In genomic region chr3:129576514-129577345, GRCh38 we compare ENCODE assay signal across 8 cellular contexts. TPM values are rescaled to one million over a fixed set of nuclear protein-coding genes. Genes with fewer than 3 reads are reported as not detected.
A peak's percentile ranks its signal among the peaks of the same experiment; 100 is the strongest.
DNase-seq lines count a peak whose midpoint lies in the region; ATAC-seq and TF ChIP-seq lines count a peak whose summit lies in the region.

No MANE protein-coding gene starts in this region.

- H3K27me3 ChIP-seq in HL-60 (ENCODE audit: insufficient read depth, poor library complexity, severe bottlenecking) (no peaks in the 10 kb centered on the region), body of pancreas (no peaks in the 10 kb centered on the region)

- peaks cover 3% of the 10 kb centered on the region for H3K4me1 Mint-ChIP-seq in progenitor cell of endocrine pancreas (ENCODE audit: low read depth)

- no peaks in the 10 kb centered on the region for H3K9me3 Mint-ChIP-seq in progenitor cell of endocrine pancreas (ENCODE audit: low read depth)

- H3K27ac Mint-ChIP-seq in progenitor cell of endocrine pancreas, result peak overlapping the region; percentile 46

- no peaks in the 10 kb centered on the region for H3K36me3 ChIP-seq in body of pancreas (replicated peaks in 1 of 2; ENCODE audit: insufficient read depth in 1 of 2, low read depth in 2 of 2)

- no peaks in the 10 kb centered on the region for H3K27me3 Mint-ChIP-seq in progenitor cell of endocrine pancreas

- peaks cover 11% of the 10 kb centered on the region for H3K4me1 ChIP-seq in body of pancreas

- H3K36me3 Mint-ChIP-seq in progenitor cell of endocrine pancreas (ENCODE audit: insufficient read depth), result no peaks in the 10 kb centered on the region

- TF ChIP-seq CTCF in HL-60 (IDR thresholded peaks at IDR 0.05; ENCODE audit: insufficient read depth, low read length), result no peak
- no peak for TF ChIP-seq CTCF in body of pancreas (IDR thresholded peaks at IDR 0.05)
- no peak for TF ChIP-seq CTCF in progenitor cell of endocrine pancreas (IDR thresholded peaks at IDR 0.05; ENCODE audit: unreplicated experiment)
- TF ChIP-seq CTCF in GM13976 (IDR thresholded peaks at IDR 0.05; ENCODE audit: borderline replicate concordance, control extremely low read depth, extremely low read depth, insufficient read depth, missing control alignments), result no peak

- DNase-seq in HL-60 (ENCODE audit: low read depth in 1 of 2, low spot score in 1 of 2) (peak; percentile 56 to 89), T follicular helper cell (ENCODE audit: low read depth) (peak; percentile 64), body of pancreas (peak; percentile 45 to 84 (median 75)), progenitor cell of endocrine pancreas (ENCODE audit: low spot score, unreplicated experiment) (no peak), putamen (ENCODE audit: low spot score) (no peak), GM13976 (ENCODE audit: low spot score) (no peak)

- H3K4me3 ChIP-seq in HL-60 (replicated peaks; ENCODE audit: insufficient read depth, low read length) (no peak overlapping the region; the same call in 1 of the 2 replicates), body of pancreas (no peak overlapping the region)

- H3K27ac ChIP-seq in HL-60 (replicated peaks) (peak overlapping the region; percentile 95), body of pancreas (peak overlapping the region; percentile 16 to 72 (median 40))

- H3K9me3 ChIP-seq in body of pancreas, result no peaks in the 10 kb centered on the region

- in situ Hi-C loops in GM13976 (cut with MboI; ENCODE audit: low sequenced_read_pairs, unreplicated experiment), result no loop called here

- peak in 1 of 3 donors; percentile 19 for TF ChIP-seq POLR2A in body of pancreas (IDR thresholded peaks at IDR 0.05)

- intact Hi-C loops in body of pancreas (cut with DNase I), result no loop called here

- WGBS in body of pancreas, 2 donors, result 52 to 53% methylated on average over 8 to 18 of the region's 18 CpGs

- ATAC-seq in GM18517 (IDR thresholded peaks at IDR 0.05; ENCODE audit: unreplicated experiment) (peak; percentile 67), body of pancreas (peak; percentile 57), HG02970 (IDR thresholded peaks at IDR 0.05; ENCODE audit: low FRiP score, unreplicated experiment) (no peak)

- H3K4me3 Mint-ChIP-seq in progenitor cell of endocrine pancreas (ENCODE audit: low read depth), result no peak overlapping the region

RNA-seq across cellular contexts. Expression of gene PLXND1, which starts 29.7 kb away (rescaled TPM):
- total RNA-seq in body of pancreas (100 to 1,000 TPM in 1 of 2 donors, 10 to 100 TPM in 1; 47.7 to 135 TPM), progenitor cell of endocrine pancreas (17.6 and 18.0 TPM in 2 replicates)

RNA-seq across cellular contexts. Expression of gene H1-8, which starts 33.8 kb away (rescaled TPM):
- total RNA-seq in body of pancreas (not detected), progenitor cell of endocrine pancreas (not detected in 2 replicates)

RNA-seq across cellular contexts. Expression of gene RHO, which starts 48.3 kb away (rescaled TPM):
- total RNA-seq in body of pancreas, result not detected
- total RNA-seq in progenitor cell of endocrine pancreas, result 0.10 TPM in 1 of 2 replicates, not detected in the other

Comparison
In these comparisons a context has a peak if more than half of its experiments do, and no peak if none do; other contexts are left out.
1. DNase-seq: peak in HL-60 (2 of 2), T follicular helper cell (single experiment) and body of pancreas (4 of 4); none in progenitor cell of endocrine pancreas (single experiment), putamen (single experiment) and GM13976 (single experiment).